In the genomic region with DNA sequence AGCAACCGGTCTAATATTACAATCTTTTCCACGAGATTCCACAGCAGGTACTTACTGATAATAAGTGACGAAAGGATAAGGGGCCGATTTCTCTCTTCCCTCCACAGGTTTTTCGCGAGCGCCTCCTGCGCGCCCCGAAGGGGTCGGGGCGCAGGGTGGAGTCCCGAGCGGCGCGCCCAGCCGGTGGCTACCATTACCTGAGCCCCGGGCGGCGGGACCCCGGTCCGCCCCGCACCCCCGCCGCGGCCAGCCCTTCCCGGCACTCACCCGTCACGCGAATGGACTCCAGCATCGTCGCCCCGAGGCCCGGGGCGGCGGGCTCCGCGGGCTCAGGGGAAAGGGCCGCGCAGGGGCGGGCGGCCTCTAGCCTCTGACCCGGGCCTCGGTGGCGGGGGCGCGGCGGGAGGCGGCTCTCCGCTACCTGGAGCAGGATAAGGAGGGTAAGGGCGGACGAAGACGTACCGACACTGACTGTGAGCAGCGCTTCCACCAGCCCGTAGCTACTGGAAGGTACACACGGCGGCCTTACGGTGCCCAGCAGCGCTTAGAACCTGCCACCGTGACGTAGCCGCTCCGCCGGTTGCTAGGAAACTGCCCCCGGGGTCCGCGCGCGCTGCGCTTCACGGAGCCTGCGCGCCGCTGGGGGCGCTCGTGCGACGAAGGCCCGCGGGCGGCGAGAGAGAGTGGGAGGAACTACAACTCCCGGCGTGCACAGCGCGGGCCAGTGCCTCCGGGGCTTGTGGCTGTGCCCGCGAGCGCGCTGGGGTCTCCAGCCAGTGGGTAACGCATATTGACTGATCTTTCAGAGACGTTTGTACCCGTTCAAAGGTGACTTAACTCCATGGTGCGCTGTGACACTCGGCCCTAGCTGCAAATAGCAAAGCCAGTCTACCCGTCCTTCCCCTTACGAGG, we compare ENCODE assay signal across 8 cellular contexts. TPM values are rescaled to one million over a fixed set of nuclear protein-coding genes. Genes with fewer than 3 reads are reported as not detected.
DNase-seq lines count a peak whose midpoint lies in the region; ATAC-seq, FAIRE-seq and TF ChIP-seq lines count a peak whose summit lies in the region.

No MANE protein-coding gene starts in this region.

- H3K79me2 ChIP-seq in OCI-LY3 (ENCODE audit: low read length): no peaks in the 10 kb centered on the region

- peak; percentile 98 for ATAC-seq in GM21529 (IDR thresholded peaks at IDR 0.05; ENCODE audit: unreplicated experiment)

- H3K27ac ChIP-seq in OCI-LY3 (ENCODE audit: low read length): no peak overlapping the region

- no peaks in the 10 kb centered on the region for H4K20me1 ChIP-seq in OCI-LY3 (ENCODE audit: insufficient read depth, low read length)

- DNase-seq in D721Med (ENCODE audit: insufficient read length, low spot score): peak; percentile 72
- peak; percentile 89 for DNase-seq in HuH-7.5 (ENCODE audit: low spot score)
- peak; percentile 91 for DNase-seq in activated T-cell treated with anti-CD3 and anti-CD28 coated beads for 48 hours (ENCODE audit: low read depth)
- peak; percentile 90 to 95 for DNase-seq in erythroblast (lab: John Stamatoyannopoulos, UW)
- DNase-seq in mucosa of gallbladder (ENCODE audit: low spot score): peak; percentile 90
- peak; percentile 78 to 85 for DNase-seq in stimulated activated CD8-positive, alpha-beta memory T cell treated with anti-CD3 and anti-CD28 coated beads, Interleukin-4, amount 100 ng/mL, for 1 hour (ENCODE audit: low read depth in 2 of 2, low spot score in 1 of 2)

- H3K9ac ChIP-seq in OCI-LY3 (ENCODE audit: low read length): peak overlapping the region; percentile 69

- peak; percentile 26 for TF ChIP-seq POLR2A in erythroblast (IDR thresholded peaks at IDR 0.05; ENCODE audit: low read length)

- H3K9me3 ChIP-seq in OCI-LY3 (ENCODE audit: insufficient read depth, low read length): no peaks in the 10 kb centered on the region

- H3K27me3 ChIP-seq in OCI-LY3 (ENCODE audit: low read depth, low read length): peaks cover 12% of the 10 kb centered on the region

- H2AFZ ChIP-seq in OCI-LY3 (ENCODE audit: low read depth, low read length): peak overlapping the region; percentile 88

- FAIRE-seq in D721Med (lab: Jason Lieb, UNC): no peak

- peaks cover 4% of the 10 kb centered on the region; the same call in 1 of the 2 replicates for H3K4me1 ChIP-seq in OCI-LY3 (ENCODE audit: low read length)

- H3K36me3 ChIP-seq in OCI-LY3 (replicated peaks; ENCODE audit: low read depth, low read length): no peaks in the 10 kb centered on the region

- H3K4me3 ChIP-seq in OCI-LY3 (ENCODE audit: low read length): peak overlapping the region; percentile 84

- H3K4me2 ChIP-seq in OCI-LY3 (ENCODE audit: low read length): peak overlapping the region; percentile 86

- TF ChIP-seq CTCF in D721Med (IDR thresholded peaks at IDR 0.05; ENCODE audit: insufficient read depth, missing control alignments) (peak; percentile 76), OCI-LY3 (IDR thresholded peaks at IDR 0.05; ENCODE audit: low read depth, low read length) (peak; percentile 69)

RNA-seq across cellular contexts. Expression of a gene that starts 22.8 kb away (rescaled TPM):
- total RNA-seq in mucosa of gallbladder: 4.1 TPM
